Comparison of ENCODE assay signal across 20 cellular contexts in the genomic region with DNA sequence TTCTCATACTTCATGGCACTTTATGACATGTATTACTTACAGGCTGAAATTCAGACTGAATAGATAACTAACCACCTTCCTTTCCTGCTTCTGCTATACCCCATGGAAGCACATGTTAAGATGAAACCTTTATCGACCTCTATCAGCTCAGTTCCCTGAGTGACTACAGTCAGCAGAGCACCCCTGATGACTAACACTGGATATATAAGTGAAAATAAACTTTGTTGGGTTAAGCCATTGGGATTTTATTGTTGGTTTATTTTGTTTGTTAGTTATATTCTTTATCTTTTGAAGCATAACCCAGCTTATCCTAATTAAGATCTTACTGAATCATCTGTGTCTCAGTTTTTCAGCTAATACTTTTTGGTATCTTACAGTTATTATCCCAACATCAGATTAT.
"Had no signal": no experiment of that assay in that cellular context is flagged by ENCODE, and none has a peak within 500 bp of the region (broad histone marks: within the 10 kb centered on the region; RNA-seq: fewer than 3 reads in every experiment).

No MANE protein-coding gene starts in this region.

- ATAC-seq: activated CD4-positive, alpha-beta T cell treated with anti-CD3 and anti-CD28 coated beads for 36 hours had no signal

- H3K4me3 Mint-ChIP-seq: activated CD4-positive, alpha-beta memory T cell treated with anti-CD3 and anti-CD28 coated beads, Interleukin-2, amount 10 ng/mL, durations not matched to agents 7 days and 5 days; activated CD4-positive, alpha-beta T cell treated with anti-CD3 and anti-CD28 coated beads for 36 hours; activated naive CD8-positive, alpha-beta T cell treated with anti-CD3 and anti-CD28 coated beads, Interleukin-2, amount 10 ng/mL, durations not matched to agents 7 days and 5 days; T-helper 1 cell treated with Interleukin-12 subunit alpha and Interleukin-12 subunit beta and Interleukin-4 antibody, amounts not matched to agents 30 μg/mL and 1 μg/mL, for 36 hours had no signal

- H3K27ac ChIP-seq: PC-9, WERI-Rb-1 had no signal

- H3K4me1 Mint-ChIP-seq: activated CD4-positive, alpha-beta T cell treated with anti-CD3 and anti-CD28 coated beads for 36 hours had no signal

- H3K27me3 ChIP-seq: MG63 had no signal

- H3K4me3 ChIP-seq: MG63, PC-9 had no signal

- DNase-seq: activated CD4-positive, alpha-beta memory T cell treated with anti-CD3 and anti-CD28 coated beads, Interleukin-2, amount 10 ng/mL, durations not matched to agents 7 days and 5 days; activated CD4-positive, alpha-beta T cell treated with anti-CD3 and anti-CD28 coated beads for 36 hours; activated CD4-positive, alpha-beta T cell treated with anti-CD3 and anti-CD28 coated beads, Interleukin-2, amount 50 U/mL, for 1 hour; activated naive CD4-positive, alpha-beta T cell treated with anti-CD3 and anti-CD28 coated beads, Interleukin-2, amount 50 U/mL, for 16 hours; activated naive CD8-positive, alpha-beta T cell treated with anti-CD3 and anti-CD28 coated beads, Interleukin-2, amount 10 ng/mL, durations not matched to agents 7 days and 5 days; aorta; central memory CD4-positive, alpha-beta T cell; MG63; MV-4-11; NCI-H1105; NCI-H1436 treated with DMSO at 0.1 percent for 48 hours; NCI-H187; NCI-H2081; NCI-H446; NCI-H524; SHP77 treated with DMSO at 0.1 percent for 48 hours; WERI-Rb-1 had no signal

- H3K9me3 Mint-ChIP-seq: activated CD4-positive, alpha-beta memory T cell treated with anti-CD3 and anti-CD28 coated beads, Interleukin-2, amount 10 ng/mL, durations not matched to agents 7 days and 5 days; activated naive CD8-positive, alpha-beta T cell treated with anti-CD3 and anti-CD28 coated beads, Interleukin-2, amount 10 ng/mL, durations not matched to agents 7 days and 5 days; T-helper 1 cell treated with Interleukin-12 subunit alpha and Interleukin-12 subunit beta and Interleukin-4 antibody, amounts not matched to agents 30 μg/mL and 1 μg/mL, for 36 hours had no signal

- FAIRE-seq: bronchial epithelial cell had no signal

- H3K27me3 Mint-ChIP-seq: activated CD4-positive, alpha-beta memory T cell treated with anti-CD3 and anti-CD28 coated beads, Interleukin-2, amount 10 ng/mL, durations not matched to agents 7 days and 5 days; activated CD4-positive, alpha-beta T cell treated with anti-CD3 and anti-CD28 coated beads for 36 hours; activated naive CD8-positive, alpha-beta T cell treated with anti-CD3 and anti-CD28 coated beads, Interleukin-2, amount 10 ng/mL, durations not matched to agents 7 days and 5 days had no signal

- H3K27ac Mint-ChIP-seq: activated CD4-positive, alpha-beta memory T cell treated with anti-CD3 and anti-CD28 coated beads, Interleukin-2, amount 10 ng/mL, durations not matched to agents 7 days and 5 days; activated CD4-positive, alpha-beta T cell treated with anti-CD3 and anti-CD28 coated beads for 36 hours; activated naive CD8-positive, alpha-beta T cell treated with anti-CD3 and anti-CD28 coated beads, Interleukin-2, amount 10 ng/mL, durations not matched to agents 7 days and 5 days; T-helper 1 cell treated with Interleukin-12 subunit alpha and Interleukin-12 subunit beta and Interleukin-4 antibody, amounts not matched to agents 30 μg/mL and 1 μg/mL, for 36 hours had no signal
